Comparison of ENCODE assay signal across 9 cellular contexts in genomic region chr18:44700652-44701051, GRCh38. TPM values are rescaled to one million over a fixed set of nuclear protein-coding genes. Genes with fewer than 3 reads are reported as not detected.
DNase-seq lines count a peak whose midpoint lies in the region; ATAC-seq and TF ChIP-seq lines count a peak whose summit lies in the region.
"Had no signal": no experiment of that assay in that cellular context is flagged by ENCODE, and none has a peak within 500 bp of the region (broad histone marks: within the 10 kb centered on the region; RNA-seq: fewer than 3 reads in every experiment).

No MANE protein-coding gene starts in this region.

- no peak overlapping the region for H3K4me3 Mint-ChIP-seq in CD4-positive, CD25-positive, alpha-beta regulatory T cell
- no peak overlapping the region for H3K4me3 Mint-ChIP-seq in activated CD4-positive, alpha-beta memory T cell treated with anti-CD3 and anti-CD28 coated beads, Interleukin-2, amount 10 ng/mL, durations not matched to agents 7 days and 5 days
- H3K4me3 Mint-ChIP-seq: neural progenitor cell had no signal

- no peaks in the 10 kb centered on the region for H3K27me3 ChIP-seq in CD4-positive, CD25-positive, alpha-beta regulatory T cell (ENCODE audit: control insufficient read depth, insufficient read depth, low read length)
- no peaks in the 10 kb centered on the region for H3K27me3 ChIP-seq in mammary epithelial cell (ENCODE audit: insufficient read depth, low read length)
- H3K27me3 ChIP-seq in mesenchymal stem cell (ENCODE audit: control insufficient read depth in 1 of 2, insufficient read depth in 1 of 2, low read length in 2 of 2): no peaks in the 10 kb centered on the region
- H3K27me3 ChIP-seq: neural progenitor cell had no signal

- peak; percentile 44 to 47 for ATAC-seq in CD4-positive, CD25-positive, alpha-beta regulatory T cell (ENCODE audit: low read depth in 2 of 2)
- peak; percentile 41 for ATAC-seq in HG02642 (IDR thresholded peaks at IDR 0.05; ENCODE audit: poor library complexity, unreplicated experiment)

- H2AFZ ChIP-seq in mammary epithelial cell (ENCODE audit: low read depth, low read length): peak overlapping the region; percentile 47
- H2AFZ ChIP-seq in mesenchymal stem cell (ENCODE audit: low read depth, low read length): no peak overlapping the region
- H2AFZ ChIP-seq: neural progenitor cell had no signal

- no peak overlapping the region for H3K18ac ChIP-seq in mesenchymal stem cell (ENCODE audit: low read depth in 1 of 2, low read length in 2 of 2)

- H3K9me3 Mint-ChIP-seq in CD4-positive, CD25-positive, alpha-beta regulatory T cell: peaks cover 0 to 2% (median 0%) of the 10 kb centered on the region in 7 donors
- no peaks in the 10 kb centered on the region for H3K9me3 Mint-ChIP-seq in activated CD4-positive, alpha-beta memory T cell treated with anti-CD3 and anti-CD28 coated beads, Interleukin-2, amount 10 ng/mL, durations not matched to agents 7 days and 5 days

- H3K9me3 ChIP-seq in CD4-positive, CD25-positive, alpha-beta regulatory T cell (ENCODE audit: control insufficient read depth in 2 of 2, low read length in 2 of 2): no peaks in the 10 kb centered on the region
- H3K9me3 ChIP-seq in mammary epithelial cell (replicated peaks; ENCODE audit: insufficient read depth, low read length) (no peaks in the 10 kb centered on the region), mesenchymal stem cell (ENCODE audit: control insufficient read depth, low read length) (no peaks in the 10 kb centered on the region)

- in situ Hi-C loops in mammary epithelial cell (cut with MboI; ENCODE audit: low sequenced_read_pairs in 2 of 2): no loop called here

- H3K27me3 Mint-ChIP-seq in CD4-positive, CD25-positive, alpha-beta regulatory T cell: no peaks in the 10 kb centered on the region
- H3K27me3 Mint-ChIP-seq in activated CD4-positive, alpha-beta memory T cell treated with anti-CD3 and anti-CD28 coated beads, Interleukin-2, amount 10 ng/mL, durations not matched to agents 7 days and 5 days: peaks cover 30% of the 10 kb centered on the region

- DNase-seq in CD4-positive, CD25-positive, alpha-beta regulatory T cell: no peak
- DNase-seq in mammary epithelial cell (peak; percentile 63), mesenchymal stem cell (peak; percentile 75), kidney glomerular epithelial cell (lab: John Stamatoyannopoulos, UW) (no peak), UCSD-AML1 (lab: John Stamatoyannopoulos, UW; ENCODE audit: unreplicated experiment) (no peak)
- DNase-seq in stimulated activated CD8-positive, alpha-beta memory T cell treated with anti-CD3 and anti-CD28 coated beads, Interleukin-4, amount 100 ng/mL, for 48 hours: no peak
- DNase-seq in activated CD4-positive, alpha-beta memory T cell treated with anti-CD3 and anti-CD28 coated beads, Interleukin-2, amount 10 ng/mL, durations not matched to agents 7 days and 5 days: no peak

- intact Hi-C loops in mammary epithelial cell (cut with micrococcal nuclease): no loop called here

- no TSS peak for BruUV-seq in mammary epithelial cell (replicated peaks; lab: Mats Ljungman, UMichigan)

- CTCF ChIA-PET in mammary epithelial cell (lab: Charles Lee; ENCODE audit: low non-redundant PET): interaction anchor here (0.9 to 1.0 kb wide), 2 partner anchors 14 to 32 kb away, joined by 6 to 7 read pairs; no protein-coding TSS in a partner anchor
- CTCF ChIA-PET in activated CD4-positive, alpha-beta memory T cell treated with anti-CD3 and anti-CD28 coated beads, Interleukin-2, amount 10 ng/mL, durations not matched to agents 7 days and 5 days (lab: Charles Lee): no interaction called here

- POLR2A ChIA-PET in activated CD4-positive, alpha-beta memory T cell treated with anti-CD3 and anti-CD28 coated beads, Interleukin-2, amount 10 ng/mL, durations not matched to agents 7 days and 5 days (lab: Charles Lee): no interaction called here

- H3K27ac ChIP-seq in CD4-positive, CD25-positive, alpha-beta regulatory T cell (ENCODE audit: insufficient read depth, low read length, poor library complexity, severe bottlenecking): no peak overlapping the region
- H3K27ac ChIP-seq in mammary epithelial cell (ENCODE audit: insufficient read depth, low read depth, low read length) (peak overlapping the region; percentile 51), mesenchymal stem cell (ENCODE audit: low read length, poor library complexity, severe bottlenecking) (no peak overlapping the region)
- H3K27ac ChIP-seq: neural progenitor cell had no signal

- no peak overlapping the region for H3K27ac Mint-ChIP-seq in CD4-positive, CD25-positive, alpha-beta regulatory T cell
- H3K27ac Mint-ChIP-seq in activated CD4-positive, alpha-beta memory T cell treated with anti-CD3 and anti-CD28 coated beads, Interleukin-2, amount 10 ng/mL, durations not matched to agents 7 days and 5 days: no peak overlapping the region
- H3K27ac Mint-ChIP-seq: neural progenitor cell had no signal

- no peak overlapping the region for H3K23ac ChIP-seq in mesenchymal stem cell (ENCODE audit: low read length in 2 of 2)

- H3K36me3 Mint-ChIP-seq in CD4-positive, CD25-positive, alpha-beta regulatory T cell: no peaks in the 10 kb centered on the region
- peaks cover 23% of the 10 kb centered on the region for H3K36me3 Mint-ChIP-seq in activated CD4-positive, alpha-beta memory T cell treated with anti-CD3 and anti-CD28 coated beads, Interleukin-2, amount 10 ng/mL, durations not matched to agents 7 days and 5 days (ENCODE audit: low read depth)

- peaks cover 0 to 6% (median 4%) of the 10 kb centered on the region in 4 donors for H3K4me1 Mint-ChIP-seq in CD4-positive, CD25-positive, alpha-beta regulatory T cell
- H3K4me1 Mint-ChIP-seq in activated CD4-positive, alpha-beta memory T cell treated with anti-CD3 and anti-CD28 coated beads, Interleukin-2, amount 10 ng/mL, durations not matched to agents 7 days and 5 days: peaks cover 15% of the 10 kb centered on the region

- H3K36me3 ChIP-seq in CD4-positive, CD25-positive, alpha-beta regulatory T cell (ENCODE audit: control insufficient read depth, insufficient read depth, low read length): no peaks in the 10 kb centered on the region
- H3K36me3 ChIP-seq in mammary epithelial cell (ENCODE audit: insufficient read depth, low read length) (no peaks in the 10 kb centered on the region), mesenchymal stem cell (ENCODE audit: control insufficient read depth in 1 of 2, insufficient read depth in 2 of 2, low read depth in 1 of 2, low read length in 2 of 2) (peaks cover 3 to 17% of the 10 kb centered on the region in 2 experiments)
- H3K36me3 ChIP-seq: neural progenitor cell had no signal

- peaks cover 43% of the 10 kb centered on the region for H3K79me1 ChIP-seq in mesenchymal stem cell (replicated peaks; ENCODE audit: low read length, poor library complexity, severe bottlenecking)

- no peak overlapping the region for H2BK5ac ChIP-seq in mesenchymal stem cell (ENCODE audit: low read depth, low read length, poor library complexity, severe bottlenecking)

- H4K8ac ChIP-seq in mesenchymal stem cell (ENCODE audit: low read length): no peak overlapping the region

- dilution Hi-C loops in mammary epithelial cell (cut with HindIII; ENCODE audit: low sequenced_read_pairs): no loop called here

- H3K79me2 ChIP-seq in mammary epithelial cell (ENCODE audit: insufficient read depth, low read length): peaks cover 74% of the 10 kb centered on the region

- 8% methylated on average over 5 of the region's 5 CpGs for WGBS in mammary epithelial cell (ENCODE audit: low coverage, missing lambda C conversion rate)
- 53% methylated on average over 3 of the region's 5 CpGs for WGBS in mesenchymal stem cell

- H3K14ac ChIP-seq in mesenchymal stem cell (ENCODE audit: low read length in 2 of 2): no peak overlapping the region

- H4K91ac ChIP-seq in mesenchymal stem cell (ENCODE audit: low read length): no peak overlapping the region

- no peaks in the 10 kb centered on the region for H3K4me1 ChIP-seq in CD4-positive, CD25-positive, alpha-beta regulatory T cell (ENCODE audit: control insufficient read depth, insufficient read depth, low read length, poor library complexity, severe bottlenecking)
- H3K4me1 ChIP-seq in mammary epithelial cell (ENCODE audit: insufficient read depth, low read length): peaks cover 54% of the 10 kb centered on the region
- H3K4me1 ChIP-seq in mesenchymal stem cell (ENCODE audit: control insufficient read depth, insufficient read depth, low read depth, low read length): peaks cover 7% of the 10 kb centered on the region

- H3K4ac ChIP-seq in mesenchymal stem cell (ENCODE audit: low read depth in 1 of 2, low read length in 2 of 2): no peak overlapping the region

- H3K4me2 ChIP-seq in mammary epithelial cell (ENCODE audit: insufficient read depth, low read depth, low read length) (peak overlapping the region; percentile 73), mesenchymal stem cell (ENCODE audit: low read length, poor library complexity, severe bottlenecking) (no peak overlapping the region)
- H3K4me2 ChIP-seq: neural progenitor cell had no signal

- H2BK120ac ChIP-seq in mesenchymal stem cell (ENCODE audit: low read depth, low read length): no peak overlapping the region

- no peak overlapping the region for H3K4me3 ChIP-seq in CD4-positive, CD25-positive, alpha-beta regulatory T cell (ENCODE audit: low read depth, low read length)
- H3K4me3 ChIP-seq in mammary epithelial cell (replicated peaks in 1 of 3; ENCODE audit: insufficient read depth in 1 of 3, low read depth in 2 of 3, low read length in 3 of 3) (peak overlapping the region in 1 of 3 experiments; percentile 19), mesenchymal stem cell (ENCODE audit: insufficient read depth in 1 of 2, low read depth in 1 of 2, low read length in 2 of 2) (peak overlapping the region in 1 of 2 experiments; percentile 11)
- H3K4me3 ChIP-seq: neural progenitor cell had no signal

- no peak overlapping the region for H2AK5ac ChIP-seq in mesenchymal stem cell (ENCODE audit: low read length, severe bottlenecking)

- peak overlapping the region; percentile 17 for H3K9ac ChIP-seq in mammary epithelial cell (ENCODE audit: insufficient read depth, low read length)
- peak overlapping the region; percentile 42 for H3K9ac ChIP-seq in mesenchymal stem cell (ENCODE audit: low read length)
- H3K9ac ChIP-seq: neural progenitor cell had no signal

- no peak for TF ChIP-seq CTCF in mammary epithelial cell (conservative IDR thresholded peaks at IDR 0.05 in 1 of 2, IDR thresholded peaks at IDR 0.05 in 1 of 2; ENCODE audit: extremely low read depth in 1 of 2, insufficient read depth in 1 of 2, low read depth in 1 of 2, low read length in 2 of 2)

- H2BK12ac ChIP-seq in mesenchymal stem cell (ENCODE audit: low read length in 2 of 2): no peak overlapping the region

- H2BK15ac ChIP-seq in mesenchymal stem cell (ENCODE audit: low read depth, poor library complexity, severe bottlenecking): no peak overlapping the region

- no peaks in the 10 kb centered on the region for H4K20me1 ChIP-seq in mammary epithelial cell (ENCODE audit: insufficient read depth, low read length)

RNA-seq across cellular contexts. Expression of gene SETBP1, which starts 20.0 kb away (rescaled TPM):
- total RNA-seq in CD4-positive, CD25-positive, alpha-beta regulatory T cell: 1.6 TPM
- polyA plus RNA-seq in CD4-positive, CD25-positive, alpha-beta regulatory T cell: under 1 TPM in 2 of 4 donors, not detected in 2; 0.32 to 0.38 TPM
- 10 to 100 TPM; 23.2 to 34.7 TPM for total RNA-seq in mammary epithelial cell
- polyA plus RNA-seq in mammary epithelial cell: 7.4 TPM
- polyA minus RNA-seq in mammary epithelial cell: 12.7 TPM
- 4.5 TPM for polyA plus RNA-seq in mesenchymal stem cell (2013, experiment 1 of 2)
- polyA plus RNA-seq in mesenchymal stem cell (2013, experiment 2 of 2): 4.5 TPM
- 10 to 100 TPM; 15.8 to 18.2 TPM for total RNA-seq in activated CD4-positive, alpha-beta memory T cell treated with anti-CD3 and anti-CD28 coated beads, Interleukin-2, amount 10 ng/mL, durations not matched to agents 7 days and 5 days

Comparison
In these comparisons a context has a peak if more than half of its experiments do, and no peak if none do; other contexts are left out.
1. DNase-seq: peak in mammary epithelial cell (single experiment) and mesenchymal stem cell (single experiment); none in CD4-positive, CD25-positive, alpha-beta regulatory T cell (0 of 3), stimulated activated CD8-positive, alpha-beta memory T cell treated with anti-CD3 and anti-CD28 coated beads, Interleukin-4, amount 100 ng/mL, for 48 hours (single experiment), activated CD4-positive, alpha-beta memory T cell treated with anti-CD3 and anti-CD28 coated beads, Interleukin-2, amount 10 ng/mL, durations not matched to agents 7 days and 5 days (single experiment), kidney glomerular epithelial cell (single experiment) and UCSD-AML1 (single experiment).